ENCODE assay signal across 1 cellular context in genomic region chr14:103508521-103508920, GRCh38.
TF ChIP-seq lines count a peak whose summit lies in the region.

No MANE protein-coding gene starts in this region.

TF ChIP-seq in IMR-90, 13 proteins besides CTCF, POLR2A, EP300 and RAD21:
- TF ChIP-seq BHLHE40 (IDR thresholded peaks at IDR 0.05; ENCODE audit: low read depth, low read length): no peak
- no peak for TF ChIP-seq MXI1 (IDR thresholded peaks at IDR 0.05; ENCODE audit: borderline replicate concordance, low read depth, low read length)
- TF ChIP-seq USF2 (IDR thresholded peaks at IDR 0.05; ENCODE audit: low read depth, low read length): no peak
- TF ChIP-seq MAZ (IDR thresholded peaks at IDR 0.05; ENCODE audit: borderline replicate concordance, low read depth, low read length): no peak
- TF ChIP-seq NFE2L2 (IDR thresholded peaks at IDR 0.05; ENCODE audit: low read depth, low read length): no peak
- no peak for TF ChIP-seq RCOR1 (IDR thresholded peaks at IDR 0.05; ENCODE audit: insufficient replicate concordance, low read length)
- TF ChIP-seq MAFK (IDR thresholded peaks at IDR 0.05; ENCODE audit: low read depth, low read length): no peak
- TF ChIP-seq SMC3 (IDR thresholded peaks at IDR 0.05; ENCODE audit: low read depth, low read length): no peak
- TF ChIP-seq FOS (IDR thresholded peaks at IDR 0.05; ENCODE audit: low read depth, low read length): no peak
- no peak for TF ChIP-seq CEBPB (IDR thresholded peaks at IDR 0.05; ENCODE audit: low read depth, low read length)
- no peak for TF ChIP-seq CHD1 (IDR thresholded peaks at IDR 0.05; ENCODE audit: low read depth, low read length)
- no peak for TF ChIP-seq ELK1 (IDR thresholded peaks at IDR 0.05; ENCODE audit: borderline replicate concordance, low read depth, low read length)
- TF ChIP-seq RFX5 (IDR thresholded peaks at IDR 0.05; ENCODE audit: low read depth, low read length): no peak
